16 cellular contexts compared by ENCODE assay signal in the genomic region with DNA sequence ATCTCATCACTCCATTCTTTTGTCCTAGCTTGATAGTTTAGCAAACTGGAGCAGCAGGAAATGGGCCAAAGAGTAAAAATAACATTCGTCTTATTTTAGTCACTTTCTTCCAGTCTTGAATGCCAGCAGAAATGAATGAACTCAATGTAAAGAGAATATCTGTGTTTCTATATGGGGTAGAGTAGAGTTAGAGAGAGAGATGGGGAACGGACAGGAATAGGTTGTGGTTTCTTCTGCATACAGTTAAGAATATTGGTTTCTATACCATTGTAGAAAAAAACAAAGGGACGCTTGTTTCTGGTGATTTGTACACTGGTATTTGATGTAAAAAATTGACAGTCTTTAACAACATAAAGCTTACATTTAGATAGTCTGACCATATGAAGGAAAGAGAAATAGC. TPM values are rescaled to one million over a fixed set of nuclear protein-coding genes. Genes with fewer than 3 reads are reported as not detected.
DNase-seq lines count a peak whose midpoint lies in the region; ATAC-seq lines count a peak whose summit lies in the region.
"Had no signal": no experiment of that assay in that cellular context is flagged by ENCODE, and none has a peak within 500 bp of the region (broad histone marks: within the 10 kb centered on the region; RNA-seq: fewer than 3 reads in every experiment).

No MANE protein-coding gene starts in this region.

- peaks cover 6% of the 10 kb centered on the region for H3K27me3 Mint-ChIP-seq in activated T-cell treated with anti-CD3 and anti-CD28 coated beads, Interleukin-2, amount 50 U/mL, for 72 hours (ENCODE audit: low read depth)
- no peaks in the 10 kb centered on the region for H3K27me3 Mint-ChIP-seq in stimulated activated naive B cell treated with anti-CD40 and anti-IgM and Interleukin-4, amounts not matched to agents 10 μg/mL and 1 μg/mL and 100 μg/mL, for 72 hours

- peak in 1 of 2 donors; percentile 14 for ATAC-seq in activated T-cell treated with anti-CD3 and anti-CD28 coated beads, Interleukin-2, amount 50 U/mL, for 72 hours (replicated peaks in 1 of 2)
- peak; percentile 36 for ATAC-seq in HG02763 (IDR thresholded peaks at IDR 0.05; ENCODE audit: unreplicated experiment)
- ATAC-seq in stimulated activated naive B cell treated with anti-CD40 and anti-IgM and Interleukin-4, amounts not matched to agents 10 μg/mL and 1 μg/mL and 100 μg/mL, for 72 hours (replicated peaks) = peak; percentile 12 to 47
- ATAC-seq: foreskin keratinocyte, left colon had no signal

- DNase-seq in activated T-cell treated with anti-CD3 and anti-CD28 coated beads, Interleukin-2, amount 50 U/mL, for 72 hours = no peak
- DNase-seq in activated T-cell treated with anti-CD3 and anti-CD28 coated beads, Interleukin-2, amount 50 U/mL, for 48 hours = no peak
- peak; percentile 0 for DNase-seq in SK-MEL-5 (ENCODE audit: low read depth, low spot score)
- no peak for DNase-seq in stimulated activated naive B cell treated with anti-CD40 and anti-IgM and Interleukin-4, amounts not matched to agents 10 μg/mL and 1 μg/mL and 100 μg/mL, for 72 hours
- DNase-seq in islet precursor cell = no peak
- no peak for DNase-seq in NCI-H345 (lab: John Stamatoyannopoulos, UW)
- no peak for DNase-seq in NCI-H2171 treated with DMSO at 0.1 percent for 48 hours (lab: John Stamatoyannopoulos, UW)
- DNase-seq: foreskin keratinocyte; GF-D8; left colon; NCI-H1048; NCI-H69; ovary; stimulated activated CD4-positive, alpha-beta T cell treated with anti-CD3 and anti-CD28 coated beads, Interleukin-2, amount 100 ng/mL, for 48 hours; SW 1271 had no signal

- in situ Hi-C loops in SK-MEL-5 (cut with HindIII; ENCODE audit: low pct_unique_long_range_greater_than_20kb, low sequenced_read_pairs) = no loop called here

- H3K9me3 Mint-ChIP-seq in activated T-cell treated with anti-CD3 and anti-CD28 coated beads, Interleukin-2, amount 50 U/mL, for 72 hours = no peaks in the 10 kb centered on the region
- no peaks in the 10 kb centered on the region for H3K9me3 Mint-ChIP-seq in stimulated activated naive B cell treated with anti-CD40 and anti-IgM and Interleukin-4, amounts not matched to agents 10 μg/mL and 1 μg/mL and 100 μg/mL, for 72 hours

- H3K27ac Mint-ChIP-seq in activated T-cell treated with anti-CD3 and anti-CD28 coated beads, Interleukin-2, amount 50 U/mL, for 72 hours = peak overlapping the region; percentile 99
- peak overlapping the region; percentile 21 for H3K27ac Mint-ChIP-seq in stimulated activated naive B cell treated with anti-CD40 and anti-IgM and Interleukin-4, amounts not matched to agents 10 μg/mL and 1 μg/mL and 100 μg/mL, for 72 hours

- H3K4me3 Mint-ChIP-seq in activated T-cell treated with anti-CD3 and anti-CD28 coated beads, Interleukin-2, amount 50 U/mL, for 72 hours = peak overlapping the region; percentile 70 to 94
- H3K4me3 Mint-ChIP-seq in stimulated activated naive B cell treated with anti-CD40 and anti-IgM and Interleukin-4, amounts not matched to agents 10 μg/mL and 1 μg/mL and 100 μg/mL, for 72 hours = peak overlapping the region; percentile 50 to 60

- H3K36me3 Mint-ChIP-seq in activated T-cell treated with anti-CD3 and anti-CD28 coated beads, Interleukin-2, amount 50 U/mL, for 72 hours (ENCODE audit: insufficient read depth in 2 of 2) = no peaks in the 10 kb centered on the region
- peaks cover 3 to 9% of the 10 kb centered on the region in 2 donors for H3K36me3 Mint-ChIP-seq in stimulated activated naive B cell treated with anti-CD40 and anti-IgM and Interleukin-4, amounts not matched to agents 10 μg/mL and 1 μg/mL and 100 μg/mL, for 72 hours

- peaks cover 69% of the 10 kb centered on the region for H3K4me1 Mint-ChIP-seq in activated T-cell treated with anti-CD3 and anti-CD28 coated beads, Interleukin-2, amount 50 U/mL, for 72 hours (ENCODE audit: low read depth)
- peaks cover 24 to 66% of the 10 kb centered on the region in 2 donors for H3K4me1 Mint-ChIP-seq in stimulated activated naive B cell treated with anti-CD40 and anti-IgM and Interleukin-4, amounts not matched to agents 10 μg/mL and 1 μg/mL and 100 μg/mL, for 72 hours

RNA-seq across cellular contexts. Expression of a gene that starts 8.9 kb away (rescaled TPM):
- total RNA-seq in activated T-cell treated with anti-CD3 and anti-CD28 coated beads, Interleukin-2, amount 50 U/mL, for 72 hours = 10 to 100 TPM; 19.1 to 20.0 TPM
- not detected in 2 replicates for total RNA-seq in SK-MEL-5 (2014; rRNA removed; shearing (Covaris generic))
- polyA plus RNA-seq in SK-MEL-5 (2015; cell fraction: cytosol; rRNA removed) = not detected in 2 replicates
- polyA plus RNA-seq in SK-MEL-5 (2015; cell fraction: nucleus; rRNA removed) = not detected in 2 replicates
- total RNA-seq: foreskin keratinocyte had no signal
- polyA plus RNA-seq: foreskin keratinocyte had no signal

Comparison
In these comparisons a context has a peak if more than half of its experiments do, and no peak if none do; other contexts are left out.
1. RNA of a gene that starts 8.9 kb away (total RNA-seq): 19.1 to 20.0 TPM in activated T-cell treated with anti-CD3 and anti-CD28 coated beads, Interleukin-2, amount 50 U/mL, for 72 hours; not detected in SK-MEL-5; every median in the first group is over 10 times any median in the second.